ENCODE assay signal across 26 cellular contexts in the genomic region with DNA sequence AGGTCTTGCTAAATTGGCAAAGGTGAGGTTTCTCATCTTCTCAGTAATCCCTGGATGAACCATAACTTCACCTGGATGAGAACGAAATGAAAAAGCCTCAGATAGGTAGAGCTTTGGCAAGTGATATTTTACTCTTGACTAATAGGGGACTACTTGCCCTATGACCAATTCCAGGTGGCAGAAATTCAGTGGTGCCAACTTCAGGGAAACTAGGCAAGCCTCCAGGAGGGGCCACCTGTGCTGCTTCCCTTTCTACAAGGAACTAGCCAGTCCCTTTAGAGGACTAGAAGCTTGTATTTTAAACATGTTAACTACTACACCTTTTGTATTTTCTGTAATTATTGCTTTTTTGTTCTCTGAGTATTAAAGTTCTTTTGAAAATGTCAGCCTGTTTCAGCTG.
"Had no signal": no experiment of that assay in that cellular context is flagged by ENCODE, and none has a peak within 500 bp of the region (broad histone marks: within the 10 kb centered on the region; RNA-seq: fewer than 3 reads in every experiment).

No MANE protein-coding gene starts in this region.

- DNase-seq: colonic mucosa; cortex of kidney; dermis blood vessel endothelial cell; dorsolateral prefrontal cortex; effector CD4-positive, alpha-beta T cell; effector CD8-positive, alpha-beta T cell; effector memory CD4-positive, alpha-beta T cell; effector memory CD8-positive, alpha-beta T cell; endodermal cell; erythroblast; esophagus squamous epithelium; foreskin fibroblast; foreskin keratinocyte; foreskin melanocyte; gastrocnemius medialis; glutamatergic neuron; head of caudate nucleus; heart left ventricle; heart right ventricle had no signal

- H3K4me1 ChIP-seq: colonic mucosa, esophagus muscularis mucosa, esophagus squamous epithelium, foreskin keratinocyte, gastrocnemius medialis, gastroesophageal sphincter, heart left ventricle, heart right ventricle had no signal

- H3K4me3 Mint-ChIP-seq: dendritic cell treated with granulocyte-macrophage colony-stimulating factor and Interleukin-4, amounts not matched to agents 40 ng/mL and 50 ng/mL, for 4 days; effector memory CD8-positive, alpha-beta T cell; endodermal cell had no signal

- H3K4me3 ChIP-seq: colonic mucosa, coronary artery, dorsolateral prefrontal cortex, esophagus muscularis mucosa, esophagus squamous epithelium, gastrocnemius medialis, gastroesophageal sphincter, heart left ventricle, heart right ventricle had no signal

- H3K27me3 Mint-ChIP-seq: dendritic cell treated with granulocyte-macrophage colony-stimulating factor and Interleukin-4, amounts not matched to agents 40 ng/mL and 50 ng/mL, for 4 days; effector memory CD8-positive, alpha-beta T cell had no signal

- H3K27ac ChIP-seq: colonic mucosa, coronary artery, dorsolateral prefrontal cortex, epithelial cell of prostate, esophagus muscularis mucosa, esophagus squamous epithelium, foreskin keratinocyte, gastrocnemius medialis, gastroesophageal sphincter, heart left ventricle, heart right ventricle had no signal

- H3K9me3 ChIP-seq: colonic mucosa, esophagus muscularis mucosa, esophagus squamous epithelium, gastrocnemius medialis, gastroesophageal sphincter, heart left ventricle had no signal

- FAIRE-seq: endothelial cell of umbilical vein had no signal

- H3K36me3 ChIP-seq: colonic mucosa, esophagus muscularis mucosa, esophagus squamous epithelium, gastrocnemius medialis, gastroesophageal sphincter, heart left ventricle, heart right ventricle had no signal

- H3K27me3 ChIP-seq: colonic mucosa, esophagus squamous epithelium, foreskin keratinocyte, gastrocnemius medialis had no signal

- ATAC-seq: effector memory CD8-positive, alpha-beta T cell; esophagus mucosa; foreskin keratinocyte; gastrocnemius medialis; gastroesophageal sphincter; heart left ventricle; heart right ventricle had no signal
